In genomic region chr10:73096452-73097304, GRCh38 we compare ENCODE assay signal across 8 cellular contexts. TPM values are rescaled to one million over a fixed set of nuclear protein-coding genes. Genes with fewer than 3 reads are reported as not detected.
DNase-seq lines count a peak whose midpoint lies in the region; ATAC-seq and TF ChIP-seq lines count a peak whose summit lies in the region.

TSS of gene P4HA1 (minus strand) at chr10:73096866. CDS start at chr10:73074883, 21,983 bp downstream.

- H3K9me2 ChIP-seq in PC-9 (ENCODE audit: insufficient read depth), result no peaks in the 10 kb centered on the region

- H3K27ac ChIP-seq in PC-9, result peak within 1 kb of the TSS; percentile 65
- peak within 1 kb of the TSS; percentile 100 for H3K27ac ChIP-seq in muscle layer of colon (ENCODE audit: low read depth, low read length)

- TF ChIP-seq CTCF in PC-9 (conservative IDR thresholded peaks at IDR 0.05) (peak; percentile 68), epithelial cell of proximal tubule (conservative IDR thresholded peaks at IDR 0.05; ENCODE audit: low read depth, low read length) (peak; percentile 62)

- H4K20me1 ChIP-seq in PC-9 (ENCODE audit: insufficient read depth), result no peaks in the 10 kb centered on the region

- no peaks in the 10 kb centered on the region for H3K9me3 ChIP-seq in PC-9 (ENCODE audit: insufficient read depth, low read depth)
- no peaks in the 10 kb centered on the region for H3K9me3 ChIP-seq in muscle layer of colon (ENCODE audit: low read length)

- H3K4me1 ChIP-seq in PC-9 (replicated peaks; ENCODE audit: insufficient read depth) (peaks cover 18% of the 10 kb centered on the region), muscle layer of colon (ENCODE audit: insufficient read depth, low read length) (peaks cover 18% of the 10 kb centered on the region)

- H3K4me2 ChIP-seq in PC-9, result peak within 1 kb of the TSS; percentile 88

- POLR2A ChIA-PET in PC-9 (lab: Charles Lee; ENCODE audit: unreplicated experiment), result interaction anchor here (0.5 to 1.7 kb wide), 24 partner anchors 13 to 1026 kb away, joined by 3 to 30 read pairs (median 4); no protein-coding TSS in a partner anchor

- no peaks in the 10 kb centered on the region for H3K36me3 ChIP-seq in PC-9 (ENCODE audit: low read depth)
- H3K36me3 ChIP-seq in muscle layer of colon (ENCODE audit: insufficient read depth, low read length), result no peaks in the 10 kb centered on the region

- H3K4me3 ChIP-seq in PC-9, result peak within 1 kb of the TSS; percentile 93
- H3K4me3 ChIP-seq in epithelial cell of proximal tubule (ENCODE audit: low read depth, low read length), result peak within 1 kb of the TSS; percentile 80
- peak within 1 kb of the TSS; percentile 86 to 92 for H3K4me3 ChIP-seq in muscle layer of colon (ENCODE audit: low read depth in 1 of 2, low read length in 2 of 2)

- H2AFZ ChIP-seq in PC-9, result peak within 1 kb of the TSS; percentile 90

- H3K9ac ChIP-seq in muscle layer of colon (ENCODE audit: low read length), result peak within 1 kb of the TSS; percentile 91

- H3K79me2 ChIP-seq in PC-9 (ENCODE audit: low read depth), result peaks cover 39% of the 10 kb centered on the region

- H3K27me3 ChIP-seq in PC-9 (ENCODE audit: insufficient read depth, low read depth) (no peaks in the 10 kb centered on the region), muscle layer of colon (ENCODE audit: control insufficient read depth in 1 of 2, insufficient read depth in 2 of 2, low read length in 2 of 2) (no peaks in the 10 kb centered on the region)

- BruUV-seq in PC-9 (replicated peaks; lab: Mats Ljungman, UMichigan), result TSS peak; percentile 56

- CTCF ChIA-PET in PC-9 (lab: Charles Lee), result interaction anchor here (0.6 to 2.0 kb wide), 10 partner anchors 14 to 1111 kb away, joined by 3 to 14 read pairs (median 4); partner anchors contain the start of gene NUDT13

- DNase-seq in DMS79 (lab: John Stamatoyannopoulos, UW) (peak; percentile 82), KBM-7 (peak; percentile 99), PC-9 (peak; percentile 90 to 98), epithelial cell of proximal tubule (ENCODE audit: low read depth) (peak; percentile 56)
- peak; percentile 98 for DNase-seq in activated T-cell treated with anti-CD3 and anti-CD28 coated beads, Interleukin-2, amount 50 U/mL, for 1 hour
- peak; percentile 95 for DNase-seq in stimulated activated CD8-positive, alpha-beta memory T cell treated with anti-CD3 and anti-CD28 coated beads, Interleukin-7, amount 100 ng/mL, for 24 hours (ENCODE audit: low read depth)

- peak; percentile 71 for ATAC-seq in GM21717 (IDR thresholded peaks at IDR 0.05; ENCODE audit: unreplicated experiment)

- H3F3A ChIP-seq in PC-9 (ENCODE audit: insufficient read depth, low read depth), result peaks cover 32% of the 10 kb centered on the region

- intact Hi-C loops in PC-9 (cut with micrococcal nuclease; ENCODE audit: unreplicated experiment), result loop anchor here (1.0 to 2.0 kb wide), 2 partner anchors 14 to 63 kb away; partner anchors contain the start of gene NUDT13

- in situ Hi-C loops in KBM-7 (cut with MboI; ENCODE audit: low pct_unique_long_range_greater_than_20kb, low sequenced_read_pairs), result no loop called here

RNA-seq across cellular contexts. Expression of gene P4HA1, which starts in this region (rescaled TPM):
- total RNA-seq in PC-9 (2021) (21.0 and 25.5 TPM in 2 replicates), epithelial cell of proximal tubule (22.6 and 116 TPM in 2 replicates)

Comparison
In these comparisons a context has a peak if more than half of its experiments do, and no peak if none do; other contexts are left out.
1. Peak in every context shown above with its lines: DNase-seq, ATAC-seq, H3K4me3 ChIP-seq and H3K27ac ChIP-seq.